ENCODE assay signal across 38 cellular contexts in genomic region chr4:146271466-146271865, GRCh38. TPM values are rescaled to one million over a fixed set of nuclear protein-coding genes. Genes with fewer than 3 reads are reported as not detected.
"Had no signal": no experiment of that assay in that cellular context is flagged by ENCODE, and none has a peak within 500 bp of the region (broad histone marks: within the 10 kb centered on the region; RNA-seq: fewer than 3 reads in every experiment).

No MANE protein-coding gene starts in this region.

- H3K27me3 Mint-ChIP-seq: activated CD4-positive, alpha-beta memory T cell treated with anti-CD3 and anti-CD28 coated beads, Interleukin-2, amount 10 ng/mL, durations not matched to agents 7 days and 5 days; activated CD4-positive, alpha-beta T cell treated with anti-CD3 and anti-CD28 coated beads, Interleukin-2, amount 10 ng/mL, durations not matched to agents 24 days and 14 days; activated T-cell treated with anti-CD3 and anti-CD28 coated beads, Interleukin-2, amount 50 U/mL, for 24 hours; naive B cell; progenitor cell of endocrine pancreas; stimulated activated memory B cell treated with anti-CD40 and anti-IgM and Interleukin-4, amounts not matched to agents 10 μg/mL and 1 μg/mL and 100 μg/mL, for 72 hours had no signal

- H3K4me1 Mint-ChIP-seq: activated CD4-positive, alpha-beta memory T cell treated with anti-CD3 and anti-CD28 coated beads, Interleukin-2, amount 10 ng/mL, durations not matched to agents 7 days and 5 days; activated CD4-positive, alpha-beta T cell treated with anti-CD3 and anti-CD28 coated beads, Interleukin-2, amount 10 ng/mL, durations not matched to agents 24 days and 14 days; mesothelial cell of epicardium; naive B cell; nephron progenitor cell had no signal

- H3K4me3 Mint-ChIP-seq: activated CD4-positive, alpha-beta memory T cell treated with anti-CD3 and anti-CD28 coated beads, Interleukin-2, amount 10 ng/mL, durations not matched to agents 7 days and 5 days; activated CD4-positive, alpha-beta T cell treated with anti-CD3 and anti-CD28 coated beads, Interleukin-2, amount 10 ng/mL, durations not matched to agents 24 days and 14 days; activated T-cell treated with anti-CD3 and anti-CD28 coated beads, Interleukin-2, amount 50 U/mL, for 24 hours; mesothelial cell of epicardium; naive B cell; nephron progenitor cell; stimulated activated memory B cell treated with anti-CD40 and anti-IgM and Interleukin-4, amounts not matched to agents 10 μg/mL and 1 μg/mL and 100 μg/mL, for 72 hours had no signal

- H3K27ac Mint-ChIP-seq: activated CD4-positive, alpha-beta memory T cell treated with anti-CD3 and anti-CD28 coated beads, Interleukin-2, amount 10 ng/mL, durations not matched to agents 7 days and 5 days; activated CD4-positive, alpha-beta T cell treated with anti-CD3 and anti-CD28 coated beads, Interleukin-2, amount 10 ng/mL, durations not matched to agents 24 days and 14 days; activated T-cell treated with anti-CD3 and anti-CD28 coated beads, Interleukin-2, amount 50 U/mL, for 24 hours; mesothelial cell of epicardium; nephron progenitor cell; progenitor cell of endocrine pancreas; stimulated activated memory B cell treated with anti-CD40 and anti-IgM and Interleukin-4, amounts not matched to agents 10 μg/mL and 1 μg/mL and 100 μg/mL, for 72 hours had no signal

- FAIRE-seq: astrocyte, TTC549 had no signal

- DNase-seq: activated CD4-positive, alpha-beta memory T cell treated with anti-CD3 and anti-CD28 coated beads, Interleukin-2, amount 10 ng/mL, durations not matched to agents 7 days and 5 days; activated CD4-positive, alpha-beta T cell treated with anti-CD3 and anti-CD28 coated beads, Interleukin-2, amount 10 ng/mL, durations not matched to agents 24 days and 14 days; activated CD8-positive, alpha-beta memory T cell treated with anti-CD3 and anti-CD28 coated beads, Interleukin-2, amount 50 U/mL, for 48 hours; activated gamma-delta T cell treated with Interleukin-2 at 50 U/mL for 16 hours; activated naive CD4-positive, alpha-beta T cell treated with anti-CD3 and anti-CD28 coated beads, Interleukin-2, amount 50 U/mL, for 16 hours; activated T-cell treated with anti-CD3 and anti-CD28 coated beads, Interleukin-2, amount 50 U/mL, for 24 hours; amniotic stem cell; brain microvascular endothelial cell; dorsolateral prefrontal cortex; effector memory CD4-positive, alpha-beta T cell; erythroblast; gastrocnemius medialis; islet precursor cell; left colon; mammary epithelial cell; naive B cell; nephron progenitor cell; retina; stimulated activated CD4-positive, alpha-beta T cell treated with anti-CD3 and anti-CD28 coated beads, Interleukin-1b, Interleukin-23, amount 100 ng/mL, for 48 hours; stimulated activated CD4-positive, alpha-beta T cell treated with anti-CD3 and anti-CD28 coated beads, Interleukin-4, amount 100 ng/mL, for 4 hours; stimulated activated CD8-positive, alpha-beta memory T cell treated with anti-CD3 and anti-CD28 coated beads, Interleukin-4, amount 100 ng/mL, for 48 hours; stomach; T-helper 9 cell; thyroid gland; upper lobe of left lung; WERI-Rb-1 had no signal

- H3K36me3 Mint-ChIP-seq: mesothelial cell of epicardium, naive B cell had no signal

- ATAC-seq: activated CD4-positive, CD25-positive, alpha-beta regulatory T cell treated with anti-CD3 and anti-CD28 coated beads, Interleukin-2, amount 50 U/mL, for 24 hours; gastrocnemius medialis; left colon; sciatic nerve; stimulated activated memory B cell treated with anti-CD40 and anti-IgM and Interleukin-4, amounts not matched to agents 10 μg/mL and 1 μg/mL and 100 μg/mL, for 72 hours had no signal

- H3K9me3 Mint-ChIP-seq: activated CD4-positive, alpha-beta memory T cell treated with anti-CD3 and anti-CD28 coated beads, Interleukin-2, amount 10 ng/mL, durations not matched to agents 7 days and 5 days; activated CD4-positive, alpha-beta T cell treated with anti-CD3 and anti-CD28 coated beads, Interleukin-2, amount 10 ng/mL, durations not matched to agents 24 days and 14 days; activated T-cell treated with anti-CD3 and anti-CD28 coated beads, Interleukin-2, amount 50 U/mL, for 24 hours; naive B cell; nephron progenitor cell; stimulated activated memory B cell treated with anti-CD40 and anti-IgM and Interleukin-4, amounts not matched to agents 10 μg/mL and 1 μg/mL and 100 μg/mL, for 72 hours had no signal

- H3K9me3 ChIP-seq: gastrocnemius medialis, neutrophil, stomach, thyroid gland, upper lobe of left lung had no signal

RNA-seq across cellular contexts. Expression of gene REELD1, which starts 57.1 kb away (rescaled TPM):
- total RNA-seq: activated CD4-positive, alpha-beta memory T cell treated with anti-CD3 and anti-CD28 coated beads, Interleukin-2, amount 10 ng/mL, durations not matched to agents 7 days and 5 days; activated CD4-positive, alpha-beta T cell treated with anti-CD3 and anti-CD28 coated beads, Interleukin-2, amount 10 ng/mL, durations not matched to agents 24 days and 14 days; astrocyte; cerebellum; hepatocyte; left colon; mammary epithelial cell; osteocyte; progenitor cell of endocrine pancreas; smooth muscle cell had no signal
